Comparison of ENCODE assay signal across 31 cellular contexts in genomic region chr9:89760123-89760522, GRCh38.
"Had no signal": no experiment of that assay in that cellular context is flagged by ENCODE, and none has a peak within 500 bp of the region (broad histone marks: within the 10 kb centered on the region; RNA-seq: fewer than 3 reads in every experiment).

No MANE protein-coding gene starts in this region.

- H3K36me3 Mint-ChIP-seq: activated CD8-positive, alpha-beta memory T cell treated with anti-CD3 and anti-CD28 coated beads, Interleukin-2, amount 10 ng/mL, durations not matched to agents 7 days and 5 days; activated naive CD4-positive, alpha-beta T cell treated with anti-CD3 and anti-CD28 coated beads, Interleukin-2, amount 10 ng/mL, durations not matched to agents 7 days and 5 days; brain; T-cell had no signal

- H3K9me3 Mint-ChIP-seq: activated CD4-positive, alpha-beta memory T cell treated with anti-CD3 and anti-CD28 coated beads, Interleukin-2, amount 10 ng/mL, durations not matched to agents 7 days and 5 days; activated naive CD4-positive, alpha-beta T cell treated with anti-CD3 and anti-CD28 coated beads, Interleukin-2, amount 10 ng/mL, durations not matched to agents 7 days and 5 days; activated naive CD8-positive, alpha-beta T cell treated with anti-CD3 and anti-CD28 coated beads, Interleukin-2, amount 50 U/mL, for 24 hours; T-cell had no signal

- H3K9ac ChIP-seq: KMS-11, SK-N-SH had no signal

- H3K4me2 ChIP-seq: KMS-11, SK-N-SH had no signal

- H3K4me1 Mint-ChIP-seq: activated naive CD4-positive, alpha-beta T cell treated with anti-CD3 and anti-CD28 coated beads, Interleukin-2, amount 10 ng/mL, durations not matched to agents 7 days and 5 days; activated naive CD8-positive, alpha-beta T cell treated with anti-CD3 and anti-CD28 coated beads, Interleukin-2, amount 50 U/mL, for 24 hours had no signal

- H3K4me3 ChIP-seq: Peyer's patch, SJSA1 had no signal

- H3K4me3 Mint-ChIP-seq: activated CD4-positive, alpha-beta memory T cell treated with anti-CD3 and anti-CD28 coated beads, Interleukin-2, amount 10 ng/mL, durations not matched to agents 7 days and 5 days; activated CD8-positive, alpha-beta memory T cell treated with anti-CD3 and anti-CD28 coated beads, Interleukin-2, amount 10 ng/mL, durations not matched to agents 7 days and 5 days; activated naive CD4-positive, alpha-beta T cell treated with anti-CD3 and anti-CD28 coated beads, Interleukin-2, amount 10 ng/mL, durations not matched to agents 7 days and 5 days; activated naive CD8-positive, alpha-beta T cell; activated naive CD8-positive, alpha-beta T cell treated with anti-CD3 and anti-CD28 coated beads, Interleukin-2, amount 50 U/mL, for 24 hours; brain; T-cell had no signal

- H3K27ac Mint-ChIP-seq: activated CD4-positive, alpha-beta memory T cell treated with anti-CD3 and anti-CD28 coated beads, Interleukin-2, amount 10 ng/mL, durations not matched to agents 7 days and 5 days; activated CD8-positive, alpha-beta memory T cell treated with anti-CD3 and anti-CD28 coated beads, Interleukin-2, amount 10 ng/mL, durations not matched to agents 7 days and 5 days; activated naive CD4-positive, alpha-beta T cell treated with anti-CD3 and anti-CD28 coated beads, Interleukin-2, amount 10 ng/mL, durations not matched to agents 7 days and 5 days; activated naive CD8-positive, alpha-beta T cell; activated naive CD8-positive, alpha-beta T cell treated with anti-CD3 and anti-CD28 coated beads, Interleukin-2, amount 50 U/mL, for 24 hours; T-cell had no signal

- H3K4me1 ChIP-seq: SJSA1 had no signal

- H3K27me3 Mint-ChIP-seq: T-cell had no signal

- ATAC-seq: activated CD8-positive, alpha-beta memory T cell treated with anti-CD3 and anti-CD28 coated beads, Interleukin-2, amount 10 ng/mL, durations not matched to agents 7 days and 5 days; activated naive CD8-positive, alpha-beta T cell treated with anti-CD3 and anti-CD28 coated beads, Interleukin-2, amount 50 U/mL, for 24 hours; PC-3; T-cell had no signal

- DNase-seq: activated CD4-positive, alpha-beta memory T cell treated with anti-CD3 and anti-CD28 coated beads, Interleukin-2, amount 10 ng/mL, durations not matched to agents 7 days and 5 days; activated CD4-positive, alpha-beta T cell treated with anti-CD3 and anti-CD28 coated beads for 1 hour; activated CD4-positive, alpha-beta T cell treated with anti-CD3 and anti-CD28 coated beads for 48 hours; activated CD4-positive, CD25-positive, alpha-beta regulatory T cell; activated CD8-positive, alpha-beta memory T cell treated with anti-CD3 and anti-CD28 coated beads for 24 hours; activated CD8-positive, alpha-beta memory T cell treated with anti-CD3 and anti-CD28 coated beads, Interleukin-2, amount 10 ng/mL, durations not matched to agents 7 days and 5 days; activated CD8-positive, alpha-beta memory T cell treated with anti-CD3 and anti-CD28 coated beads, Interleukin-2, amount 50 U/mL, for 48 hours; activated effector memory CD4-positive, alpha-beta T cell treated with Interleukin-2 at 50 U/mL for 16 hours; activated naive CD8-positive, alpha-beta T cell treated with anti-CD3 and anti-CD28 coated beads, Interleukin-2, amount 50 U/mL, for 24 hours; activated T-cell treated with anti-CD3 and anti-CD28 coated beads, Interleukin-2, amount 50 U/mL, for 48 hours; anterior cingulate cortex; caudate nucleus; MM.1S; MV-4-11; NCI-H1092; NCI-H1694 treated with DMSO at 0.1 percent for 48 hours; NCI-H524 treated with DMSO at 0.1 percent for 48 hours; NK-92 treated with Interleukin-12 subunit alpha and Interleukin-12 subunit beta, amount 100 ng/mL, for 24 hours; Peyer's patch; RPMI8226; SK-N-SH; T-cell; T-helper 2 cell; T-helper 9 cell had no signal

- H3K36me3 ChIP-seq: Peyer's patch, SJSA1 had no signal

- H3K27me3 ChIP-seq: Peyer's patch, SJSA1 had no signal

- H3K27ac ChIP-seq: KMS-11, Peyer's patch, SJSA1, VCaP had no signal

- H3K9me3 ChIP-seq: Peyer's patch, SJSA1, SK-N-SH had no signal
